8 cellular contexts compared by ENCODE assay signal in genomic region chr6:40308533-40309306, GRCh38.
DNase-seq lines count a peak whose midpoint lies in the region; ATAC-seq and TF ChIP-seq lines count a peak whose summit lies in the region.

No MANE protein-coding gene starts in this region.

- H3K27ac Mint-ChIP-seq in activated naive CD4-positive, alpha-beta T cell treated with anti-CD3 and anti-CD28 coated beads, Interleukin-2, amount 50 U/mL, for 72 hours, result no peak overlapping the region

- H3K36me3 ChIP-seq in heart left ventricle, result no peaks in the 10 kb centered on the region

- H3K9me3 Mint-ChIP-seq in activated naive CD4-positive, alpha-beta T cell treated with anti-CD3 and anti-CD28 coated beads, Interleukin-2, amount 50 U/mL, for 72 hours, result peaks cover 4 to 11% of the 10 kb centered on the region in 2 donors

- no peaks in the 10 kb centered on the region for H3K9me3 ChIP-seq in heart left ventricle

- peaks cover 0 to 9% of the 10 kb centered on the region in 2 donors for H3K36me3 Mint-ChIP-seq in activated naive CD4-positive, alpha-beta T cell treated with anti-CD3 and anti-CD28 coated beads, Interleukin-2, amount 50 U/mL, for 72 hours

- H3K4me3 ChIP-seq in HL-60 (replicated peaks; ENCODE audit: insufficient read depth, low read length), result no peak overlapping the region
- no peak overlapping the region for H3K4me3 ChIP-seq in heart left ventricle

- H3K27me3 ChIP-seq in HL-60 (ENCODE audit: insufficient read depth, poor library complexity, severe bottlenecking) (no peaks in the 10 kb centered on the region), heart left ventricle (peaks cover 0 to 30% (median 12%) of the 10 kb centered on the region in 9 donors)

- intact Hi-C loops in heart left ventricle (cut with DNase I), result loop anchor here in 9 of 10 donors (2.0 to 10.0 kb wide), 7 partner anchors 326 to 961 kb away; no protein-coding TSS in a partner anchor

- DNase-seq in Caki2 (ENCODE audit: low read depth) (peak; percentile 31), HL-60 (ENCODE audit: low read depth in 1 of 2, low spot score in 1 of 2) (peak; percentile 1 to 37), RPMI8226 (peak; percentile 62), heart left ventricle (peak in 3 of 5 donors; percentile 36 to 47 (median 45)), retina (peak; percentile 72), OCI-M2 (lab: John Stamatoyannopoulos, UW; ENCODE audit: unreplicated experiment) (no peak)
- peak in 1 of 2 donors; percentile 78 for DNase-seq in activated naive CD4-positive, alpha-beta T cell treated with anti-CD3 and anti-CD28 coated beads, Interleukin-2, amount 50 U/mL, for 72 hours (ENCODE audit: low spot score in 2 of 2)

- 0 to 14% (median 5%) methylated on average over 9 to 12 of the region's 12 CpGs for WGBS in heart left ventricle, 4 donors

- TF ChIP-seq CTCF in HL-60 (IDR thresholded peaks at IDR 0.05; ENCODE audit: insufficient read depth, low read length) (peak; percentile 98), heart left ventricle (IDR thresholded peaks at IDR 0.05) (peak; percentile 65 to 90 (median 83))

- H3K27ac ChIP-seq in HL-60 (replicated peaks), result no peak overlapping the region
- no peak overlapping the region for H3K27ac ChIP-seq in heart left ventricle

- H3K4me1 ChIP-seq in heart left ventricle, result peaks cover 0 to 3% (median 0%) of the 10 kb centered on the region in 12 donors

- peak; percentile 60 to 63 for ATAC-seq in activated naive CD4-positive, alpha-beta T cell treated with anti-CD3 and anti-CD28 coated beads, Interleukin-2, amount 50 U/mL, for 72 hours
- ATAC-seq in heart left ventricle (peak; percentile 47 to 69 (median 56)), GM19397 (IDR thresholded peaks at IDR 0.05; ENCODE audit: unreplicated experiment) (no peak)

- in situ Hi-C loops in Caki2 (cut with HindIII; ENCODE audit: low pct_unique_long_range_greater_than_20kb, low sequenced_read_pairs), result no loop called here

- no peak for TF ChIP-seq POLR2A in heart left ventricle (IDR thresholded peaks at IDR 0.05)
